In genomic region chr4:98803287-98803677, GRCh38 we compare ENCODE assay signal across 14 cellular contexts.
DNase-seq lines count a peak whose midpoint lies in the region; ATAC-seq, FAIRE-seq and TF ChIP-seq lines count a peak whose summit lies in the region.
"Had no signal": no experiment of that assay in that cellular context is flagged by ENCODE, and none has a peak within 500 bp of the region (broad histone marks: within the 10 kb centered on the region; RNA-seq: fewer than 3 reads in every experiment).

No MANE protein-coding gene starts in this region.

- CTCF ChIA-PET in A673 (lab: Charles Lee) = no interaction called here
- CTCF ChIA-PET in Caco-2 (lab: Charles Lee) = interaction anchor here (1.2 kb wide), 1 partner anchor 14 kb away, joined by 3 read pairs; no protein-coding TSS in a partner anchor

- no peaks in the 10 kb centered on the region for H3K27me3 Mint-ChIP-seq in Caco-2 (ENCODE audit: insufficient read depth, unreplicated experiment)
- H3K27me3 Mint-ChIP-seq: CD4-positive, alpha-beta memory T cell had no signal

- DNase-seq in A673 (ENCODE audit: low spot score) (no peak), Caco-2 (peak in 1 of 2 experiments; percentile 13), bronchial epithelial cell (ENCODE audit: low read depth) (no peak), myocyte (ENCODE audit: low read depth) (peak; percentile 83), NCI-H774 (lab: John Stamatoyannopoulos, UW) (no peak), NCI-H2196 treated with DMSO at 0.1 percent for 48 hours (lab: John Stamatoyannopoulos, UW; ENCODE audit: unreplicated experiment) (no peak)
- DNase-seq: CD4-positive, alpha-beta memory T cell; DMS53; H7 had no signal

- no peaks in the 10 kb centered on the region for H3K27me3 ChIP-seq in A673 (replicated peaks; ENCODE audit: insufficient read depth, low read depth, low read length, poor library complexity)
- no peaks in the 10 kb centered on the region for H3K27me3 ChIP-seq in Caco-2 (replicated peaks; ENCODE audit: control insufficient read depth, insufficient read depth, low read length)
- H3K27me3 ChIP-seq in bronchial epithelial cell (ENCODE audit: control insufficient read depth, insufficient read depth, low read length) = no peaks in the 10 kb centered on the region

- peaks cover 8% of the 10 kb centered on the region for H3K9me3 Mint-ChIP-seq in Caco-2 (ENCODE audit: unreplicated experiment)
- H3K9me3 Mint-ChIP-seq: GM23338 had no signal

- H3K4me1 ChIP-seq in A673 (ENCODE audit: insufficient read depth, low read length, poor library complexity, severe bottlenecking) (peaks cover 17% of the 10 kb centered on the region), Caco-2 (peaks cover 50% of the 10 kb centered on the region)

- TF ChIP-seq CTCF in A673 (conservative IDR thresholded peaks at IDR 0.05; ENCODE audit: low read depth, low read length) (no peak), Caco-2 (IDR thresholded peaks at IDR 0.05; ENCODE audit: insufficient read depth in 1 of 2, low read depth in 1 of 2, low read length in 1 of 2, severe bottlenecking in 1 of 2, unreplicated experiment in 1 of 2) (no peak), bronchial epithelial cell (IDR thresholded peaks at IDR 0.05; ENCODE audit: insufficient read depth, low read length, severe bottlenecking) (no peak)

- H3K9me3 ChIP-seq in A673 (ENCODE audit: low read depth, low read length, poor library complexity, severe bottlenecking) (no peaks in the 10 kb centered on the region), Caco-2 (no peaks in the 10 kb centered on the region)

- peak overlapping the region; percentile 92 for H3K27ac Mint-ChIP-seq in Caco-2 (ENCODE audit: unreplicated experiment)
- H3K27ac Mint-ChIP-seq: B cell; CD4-positive, alpha-beta memory T cell; GM23338 had no signal

- H3K4me3 ChIP-seq in A673 (ENCODE audit: low read depth, low read length, poor library complexity, severe bottlenecking) = no peak overlapping the region
- no peak overlapping the region for H3K4me3 ChIP-seq in Caco-2 (ENCODE audit: low read depth, low read length)
- H3K4me3 ChIP-seq in bronchial epithelial cell (ENCODE audit: low read depth, low read length) = no peak overlapping the region
- H3K4me3 ChIP-seq: GM23338 had no signal

- H3K27ac ChIP-seq in A673 (ENCODE audit: low read depth, low read length, poor library complexity, severe bottlenecking) = peak overlapping the region; percentile 42
- H3K27ac ChIP-seq: C4-2B had no signal

- POLR2A ChIA-PET in A673 (lab: Charles Lee; ENCODE audit: low non-redundant PET) (no interaction called here), Caco-2 (lab: Charles Lee) (no interaction called here)

- peak; percentile 62 for FAIRE-seq in bronchial epithelial cell (lab: Jason Lieb, UNC)
- FAIRE-seq: GM18507 had no signal

- no TSS peak for BruUV-seq in A673 (replicated peaks; lab: Mats Ljungman, UMichigan)
- no TSS peak for BruUV-seq in Caco-2 (replicated peaks; lab: Mats Ljungman, UMichigan)

- no peak overlapping the region for H3K4me3 Mint-ChIP-seq in Caco-2 (ENCODE audit: unreplicated experiment)
- H3K4me3 Mint-ChIP-seq: B cell; CD4-positive, alpha-beta memory T cell; GM23338 had no signal

- intact Hi-C loops in A673 (cut with micrococcal nuclease; ENCODE audit: unreplicated experiment) (no loop called here), Caco-2 (cut with micrococcal nuclease; ENCODE audit: unreplicated experiment) (no loop called here)

- peaks cover 14% of the 10 kb centered on the region for H3K36me3 Mint-ChIP-seq in Caco-2 (ENCODE audit: insufficient read depth, unreplicated experiment)
- H3K36me3 Mint-ChIP-seq: CD4-positive, alpha-beta memory T cell had no signal

- no peak for ATAC-seq in GM21381 (IDR thresholded peaks at IDR 0.05; ENCODE audit: unreplicated experiment)
- ATAC-seq: GM23338 had no signal

- no peaks in the 10 kb centered on the region for H3K36me3 ChIP-seq in A673 (ENCODE audit: insufficient read depth, low read length, poor library complexity, severe bottlenecking)
- no peaks in the 10 kb centered on the region for H3K36me3 ChIP-seq in Caco-2 (ENCODE audit: control insufficient read depth, insufficient read depth, low read length)
- no peaks in the 10 kb centered on the region for H3K36me3 ChIP-seq in bronchial epithelial cell (ENCODE audit: control insufficient read depth, insufficient read depth, low read length)

- peaks cover 39% of the 10 kb centered on the region for H3K4me1 Mint-ChIP-seq in Caco-2 (ENCODE audit: low read depth, unreplicated experiment)
- H3K4me1 Mint-ChIP-seq: B cell; CD4-positive, alpha-beta memory T cell; GM23338 had no signal
